Comparison of ENCODE assay signal across 1 cellular context in genomic region chr6:45377555-45378323, GRCh38.
A peak's percentile ranks its signal among the peaks of the same experiment; 100 is the strongest.
TF ChIP-seq lines count a peak whose summit lies in the region.

TSS of gene SUPT3H (minus strand) at chr6:45377934.

TF ChIP-seq in K562, 482 proteins besides CTCF, POLR2A, EP300 and RAD21 (continued from another document):
- no peak for TF ChIP-seq ZNF592 (IDR thresholded peaks at IDR 0.05)
- peak; percentile 95 for TF ChIP-seq HMGN3 (IDR thresholded peaks at IDR 0.05; ENCODE audit: borderline replicate concordance, extremely low read depth, insufficient read length, low read depth, low read length)
- no peak for TF ChIP-seq ZC3H4 (CRISPR knock-in tag; IDR thresholded peaks at IDR 0.05; ENCODE audit: borderline replicate concordance)
- 0 out of 2 replicates have a peak, but pooled peaks have one; percentile 12 for TF ChIP-seq TRIM28 (IDR thresholded peaks at IDR 0.05)
- peak; percentile 93; the same call in 1 of the 2 replicates for TF ChIP-seq CREB3L1 (IDR thresholded peaks at IDR 0.05; ENCODE audit: borderline replicate concordance, low read depth)
- TF ChIP-seq ZNF277 (CRISPR knock-in tag; IDR thresholded peaks at IDR 0.05; ENCODE audit: borderline replicate concordance), result no peak
- TF ChIP-seq ESRRB (CRISPR knock-in tag; IDR thresholded peaks at IDR 0.05; ENCODE audit: borderline replicate concordance), result no peak
- TF ChIP-seq CTCFL (IDR thresholded peaks at IDR 0.05; ENCODE audit: borderline replicate concordance, insufficient read depth, low read depth, low read length, poor library complexity, severe bottlenecking), result peak; percentile 85
- TF ChIP-seq TARDBP (IDR thresholded peaks at IDR 0.05), result 0 out of 2 replicates have a peak, but pooled peaks have one; percentile 45
- TF ChIP-seq TFAP4 (CRISPR knock-in tag; IDR thresholded peaks at IDR 0.05; ENCODE audit: borderline replicate concordance), result peak; percentile 60
- TF ChIP-seq FOSL1 (tag; conservative IDR thresholded peaks at IDR 0.05), result peak; percentile 85
- peak; percentile 96 for TF ChIP-seq POLR2G (IDR thresholded peaks at IDR 0.05; ENCODE audit: low read depth, low read length)
- TF ChIP-seq ATF7 (IDR thresholded peaks at IDR 0.05), result peak; percentile 77
- TF ChIP-seq NFIX (CRISPR knock-in tag; IDR thresholded peaks at IDR 0.05; ENCODE audit: low read depth), result no peak
- 0 out of 2 replicates have a peak, but pooled peaks have one; percentile 4 for TF ChIP-seq EHMT2 (IDR thresholded peaks at IDR 0.05)
- TF ChIP-seq GTF2B (IDR thresholded peaks at IDR 0.05; ENCODE audit: extremely low read depth, insufficient read length), result peak; percentile 55
TF ChIP-seq in K562: peak in this region for 185.
